Comparison of ENCODE assay signal across 23 cellular contexts in the genomic region with DNA sequence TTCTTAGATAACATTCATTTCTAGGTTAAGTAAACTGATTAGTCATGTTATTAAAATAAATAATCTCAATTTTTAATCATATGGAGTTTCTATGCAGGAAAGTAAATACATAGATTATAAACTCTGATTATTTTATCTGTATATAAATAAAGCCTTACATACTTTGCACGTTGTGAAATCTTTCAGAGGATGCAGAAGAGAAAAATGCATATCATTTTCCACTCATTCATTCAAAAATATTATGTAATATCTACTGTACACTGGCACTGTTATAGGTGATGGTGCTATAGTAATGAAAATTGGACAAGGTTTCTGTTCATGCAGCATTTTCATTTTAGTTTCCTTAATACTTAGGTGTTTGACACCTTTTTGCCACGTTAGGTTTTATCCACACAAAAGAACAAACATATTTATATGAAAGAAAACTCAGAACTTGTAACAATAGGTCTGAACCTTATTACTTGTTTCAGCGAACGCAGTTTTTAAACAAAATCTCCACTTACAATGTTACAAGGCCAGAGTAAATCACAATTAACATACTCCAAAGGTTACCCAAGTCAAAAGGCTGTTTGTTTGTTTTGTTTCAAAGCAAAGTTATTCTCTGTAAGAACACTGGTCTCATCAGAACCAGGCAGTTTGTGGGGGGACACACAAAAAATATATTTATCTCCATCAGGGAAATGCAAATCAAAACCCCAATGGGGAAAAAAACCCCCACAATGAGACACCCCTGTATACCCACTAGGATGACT. TPM values are rescaled to one million over a fixed set of nuclear protein-coding genes. Genes with fewer than 3 reads are reported as not detected.
DNase-seq lines count a peak whose midpoint lies in the region; ATAC-seq, FAIRE-seq and TF ChIP-seq lines count a peak whose summit lies in the region.
"Had no signal": no experiment of that assay in that cellular context is flagged by ENCODE, and none has a peak within 500 bp of the region (broad histone marks: within the 10 kb centered on the region; RNA-seq: fewer than 3 reads in every experiment).

No MANE protein-coding gene starts in this region.

- BruUV-seq in HepG2 (replicated peaks; lab: Mats Ljungman, UMichigan), result no TSS peak

- no peak overlapping the region for H3K27ac ChIP-seq in HepG2 (ENCODE audit: extremely low read length, insufficient read depth, low read length)
- no peak overlapping the region for H3K27ac ChIP-seq in tibial nerve
- H3K27ac ChIP-seq: BLaER1 treated with 17β-estradiol and CSF1 and Interleukin-3, amounts not matched to agents 10 nM and 100 nM; SJSA1 had no signal

- H3K4me3 Mint-ChIP-seq in T-helper 17 cell, result no peak overlapping the region
- H3K4me3 Mint-ChIP-seq in activated naive CD8-positive, alpha-beta T cell treated with anti-CD3 and anti-CD28 coated beads for 36 hours, result no peak overlapping the region
- H3K4me3 Mint-ChIP-seq: CD8-positive, alpha-beta memory T cell; GM23338 had no signal

- H3K36me3 ChIP-seq in HepG2 (replicated peaks in 1 of 2; ENCODE audit: control insufficient read depth in 1 of 2, insufficient read depth in 2 of 2, low read length in 2 of 2) (peaks cover 11 to 40% of the 10 kb centered on the region in 2 experiments), tibial nerve (peaks cover 0 to 74% (median 0%) of the 10 kb centered on the region in 3 donors)

- TF ChIP-seq EP300 in HepG2 (IDR thresholded peaks at IDR 0.05; ENCODE audit: low read depth in 2 of 2, low read length in 2 of 2) (no peak), HepG2 (CRISPR knock-in tag; IDR thresholded peaks at IDR 0.05; ENCODE audit: borderline replicate concordance) (no peak), tibial nerve (IDR thresholded peaks at IDR 0.05) (no peak)

- no peak overlapping the region for H2AFZ ChIP-seq in HepG2 (ENCODE audit: low read length)
- H2AFZ ChIP-seq: GM23338 had no signal

- no peak for ATAC-seq in T-helper 17 cell
- ATAC-seq in HepG2, result peak; percentile 46; the same call in 2 of the 3 replicates
- no peak for ATAC-seq in HG02610 (IDR thresholded peaks at IDR 0.05; ENCODE audit: unreplicated experiment)
- ATAC-seq: GM23338, Right ventricle myocardium inferior had no signal

- in situ Hi-C loops in HepG2 (cut with HindIII; ENCODE audit: extremely low pct_ligation_motif_present, low pct_unique_long_range_greater_than_20kb), result no loop called here

- no peak overlapping the region for H3K4me2 ChIP-seq in HepG2 (ENCODE audit: low read depth, low read length)
- H3K4me2 ChIP-seq: BLaER1 treated with 17β-estradiol and CSF1 and Interleukin-3, amounts not matched to agents 10 nM and 100 nM; GM23338 had no signal

- H3K27me3 ChIP-seq in HepG2 (ENCODE audit: control insufficient read depth in 1 of 2, insufficient read depth in 2 of 2, low read length in 2 of 2), result no peaks in the 10 kb centered on the region
- H3K27me3 ChIP-seq in tibial nerve, result no peaks in the 10 kb centered on the region
- H3K27me3 ChIP-seq: BLaER1 treated with 17β-estradiol and CSF1 and Interleukin-3, amounts not matched to agents 10 nM and 100 nM; SJSA1 had no signal

- H3K4me3 ChIP-seq in choroid plexus epithelial cell (ENCODE audit: low read depth, low read length) (no peak overlapping the region), HepG2 (replicated peaks in 1 of 3; ENCODE audit: insufficient read depth in 1 of 3, low read depth in 2 of 3, low read length in 3 of 3) (no peak overlapping the region), tibial nerve (no peak overlapping the region)
- H3K4me3 ChIP-seq: BLaER1 treated with 17β-estradiol and CSF1 and Interleukin-3, amounts not matched to agents 10 nM and 100 nM; GM23338; SJSA1 had no signal

- TF ChIP-seq POLR2A in HepG2 (IDR thresholded peaks at IDR 0.05; ENCODE audit: insufficient read depth in 1 of 2, low read depth in 2 of 2, low read length in 2 of 2), result no peak
- TF ChIP-seq POLR2A in tibial nerve (IDR thresholded peaks at IDR 0.05), result no peak

- no peaks in the 10 kb centered on the region for H3K79me2 ChIP-seq in HepG2 (ENCODE audit: insufficient read depth, low read length)

- peaks cover 8% of the 10 kb centered on the region for H3K4me1 Mint-ChIP-seq in T-helper 17 cell
- H3K4me1 Mint-ChIP-seq in activated naive CD8-positive, alpha-beta T cell treated with anti-CD3 and anti-CD28 coated beads for 36 hours, result no peaks in the 10 kb centered on the region
- H3K4me1 Mint-ChIP-seq: GM23338 had no signal

- peaks cover 2% of the 10 kb centered on the region for H3K36me3 Mint-ChIP-seq in T-helper 17 cell (ENCODE audit: low read depth)
- peaks cover 11% of the 10 kb centered on the region for H3K36me3 Mint-ChIP-seq in activated naive CD8-positive, alpha-beta T cell treated with anti-CD3 and anti-CD28 coated beads for 36 hours

- no peak for FAIRE-seq in HepG2 (lab: Jason Lieb, UNC)
- FAIRE-seq: GM18507 had no signal

- H3K9me3 Mint-ChIP-seq in activated naive CD8-positive, alpha-beta T cell treated with anti-CD3 and anti-CD28 coated beads for 36 hours, result no peaks in the 10 kb centered on the region
- H3K9me3 Mint-ChIP-seq: CD8-positive, alpha-beta memory T cell; GM23338 had no signal

- intact Hi-C loops in HepG2 (cut with micrococcal nuclease; ENCODE audit: unreplicated experiment), result no loop called here

- TF ChIP-seq CTCF in choroid plexus epithelial cell (conservative IDR thresholded peaks at IDR 0.05; ENCODE audit: low read depth, low read length) (no peak), HepG2 (CRISPR knock-in tag; IDR thresholded peaks at IDR 0.05) (no peak), tibial nerve (IDR thresholded peaks at IDR 0.05) (no peak)

- no peaks in the 10 kb centered on the region for H3K27me3 Mint-ChIP-seq in T-helper 17 cell
- no peaks in the 10 kb centered on the region for H3K27me3 Mint-ChIP-seq in activated naive CD8-positive, alpha-beta T cell treated with anti-CD3 and anti-CD28 coated beads for 36 hours
- H3K27me3 Mint-ChIP-seq: CD8-positive, alpha-beta memory T cell had no signal

- peak overlapping the region; percentile 34 for H3K27ac Mint-ChIP-seq in T-helper 17 cell
- no peak overlapping the region for H3K27ac Mint-ChIP-seq in activated naive CD8-positive, alpha-beta T cell treated with anti-CD3 and anti-CD28 coated beads for 36 hours

- POLR2A ChIA-PET in HepG2 (lab: Yijun Ruan, JAX), result no interaction called here

- H4K20me1 ChIP-seq in HepG2 (ENCODE audit: insufficient read depth, low read length), result no peaks in the 10 kb centered on the region

- H3K9ac ChIP-seq in HepG2 (ENCODE audit: insufficient read depth, low read depth, low read length), result no peak overlapping the region
- H3K9ac ChIP-seq: BLaER1 treated with 17β-estradiol and CSF1 and Interleukin-3, amounts not matched to agents 10 nM and 100 nM had no signal

- CTCF ChIA-PET in HepG2 (lab: Yijun Ruan, JAX; ENCODE audit: low intra/inter-chr PET ratio, low total read pairs), result no interaction called here

- H3K4me1 ChIP-seq in HepG2 (ENCODE audit: insufficient read depth, low read length) (peaks cover 12% of the 10 kb centered on the region), tibial nerve (peaks cover 0 to 28% (median 7%) of the 10 kb centered on the region in 4 donors)

- WGBS in HepG2 (ENCODE audit: low lambda C conversion rate), result 88% methylated on average over 4 of the region's 4 CpGs
- WGBS in tibial nerve, 2 donors, result 58 to 65% methylated on average over 4 of the region's 4 CpGs

- no peak for TF ChIP-seq RAD21 in HepG2 (CRISPR knock-in tag; IDR thresholded peaks at IDR 0.05)

- no peaks in the 10 kb centered on the region for H3K9me3 ChIP-seq in T-helper 17 cell (ENCODE audit: control insufficient read depth, low read length, poor library complexity, severe bottlenecking)
- H3K9me3 ChIP-seq in HepG2 (ENCODE audit: low read length), result no peaks in the 10 kb centered on the region
- no peaks in the 10 kb centered on the region for H3K9me3 ChIP-seq in tibial nerve
- H3K9me3 ChIP-seq: BLaER1 treated with 17β-estradiol and CSF1 and Interleukin-3, amounts not matched to agents 10 nM and 100 nM; SJSA1 had no signal

- DNase-seq in T-helper 17 cell (no peak), choroid plexus epithelial cell (ENCODE audit: low read depth) (peak; percentile 33), HepG2 (ENCODE audit: low spot score) (no peak), NCI-H187 treated with DMSO at 0.1 percent for 48 hours (lab: John Stamatoyannopoulos, UW) (no peak), tibial nerve (ENCODE audit: low spot score in 2 of 2) (no peak)
- DNase-seq in activated naive CD8-positive, alpha-beta T cell treated with anti-CD3 and anti-CD28 coated beads for 36 hours, result no peak
- DNase-seq: Calu3; CD8-positive, alpha-beta memory T cell; DMS153; HCEC 1CT; Kasumi-1; NCI-H1694; NCI-H2081 treated with DMSO at 0.1 percent for 48 hours; NCI-H446; NCI-H526; OCI-M1 had no signal

RNA-seq across cellular contexts. Expression of a gene that starts 27.4 kb away (rescaled TPM):
- 10 to 100 TPM; 27.2 to 34.0 TPM for total RNA-seq in T-helper 17 cell
- 18.5 and 33.4 TPM in 2 replicates for total RNA-seq in HepG2 (2016; rRNA removed; fragmentation: Illumina TruSeq; extraction: Trizol)
- 10.8 TPM in 2 replicates for total RNA-seq in HepG2 (2016; cell fraction: cytosol; rRNA removed; fragmentation: Illumina TruSeq; extraction: Trizol; ENCODE audit: low read depth)
- total RNA-seq in HepG2 (2016; cell fraction: insoluble cytoplasmic fraction; rRNA removed; fragmentation: Illumina TruSeq; extraction: Trizol), result 17.9 and 33.4 TPM in 2 replicates
- 9.7 and 11.1 TPM in 2 replicates for total RNA-seq in HepG2 (2016; cell fraction: membrane; rRNA removed; fragmentation: Illumina TruSeq; extraction: Trizol)
- total RNA-seq in HepG2 (2016; cell fraction: nucleus; rRNA removed; fragmentation: Illumina TruSeq; extraction: Trizol), result 38.0 and 48.8 TPM in 2 replicates
- 6.5 and 8.3 TPM in 2 replicates for polyA plus RNA-seq in HepG2 (2011; rRNA removed)
- 5.1 and 5.6 TPM in 2 replicates for polyA plus RNA-seq in HepG2 (2011; cell fraction: cytosol; rRNA removed)
- 8.8 and 9.4 TPM in 2 replicates for polyA plus RNA-seq in HepG2 (2011; cell fraction: nucleus; rRNA removed)
- 17.9 and 24.2 TPM in 2 replicates for polyA plus RNA-seq in HepG2 (2012)
- 0.97 and 1.1 TPM in 2 replicates for polyA plus RNA-seq in HepG2 (2016; cell fraction: cytosol; fragmentation: Illumina TruSeq; extraction: Trizol; ENCODE audit: low read depth)
- 9.7 and 10.5 TPM in 2 replicates for polyA plus RNA-seq in HepG2 (2016; cell fraction: insoluble cytoplasmic fraction; fragmentation: Illumina TruSeq; extraction: Trizol; ENCODE audit: low read depth)
- polyA plus RNA-seq in HepG2 (2016; cell fraction: membrane; fragmentation: Illumina TruSeq; extraction: Trizol; ENCODE audit: low read depth), result 2.6 and 3.0 TPM in 2 replicates
- 34.9 and 37.9 TPM in 2 replicates for polyA plus RNA-seq in HepG2 (2016; cell fraction: nucleus; fragmentation: Illumina TruSeq; extraction: Trizol; ENCODE audit: insufficient read depth, low read depth)
- polyA minus RNA-seq in HepG2 (2011; rRNA and poly(A)+ RNA removed; ENCODE audit: low replicate concordance), result 12.1 and 17.0 TPM in 2 replicates
- 6.2 and 8.7 TPM in 2 replicates for polyA minus RNA-seq in HepG2 (2011; cell fraction: cytosol; rRNA and poly(A)+ RNA removed)
- polyA minus RNA-seq in HepG2 (2011; cell fraction: nucleus; rRNA and poly(A)+ RNA removed), result 31.7 and 39.2 TPM in 2 replicates
- 10 to 100 TPM; 13.4 to 14.5 TPM for total RNA-seq in activated naive CD8-positive, alpha-beta T cell treated with anti-CD3 and anti-CD28 coated beads for 36 hours
- 10 to 100 TPM; 30.6 to 50.9 (median 42.6) TPM for total RNA-seq in tibial nerve

RNA-seq across cellular contexts. Expression of a gene that starts 53.9 kb away (rescaled TPM):
- total RNA-seq in T-helper 17 cell, result 10 to 100 TPM; 43.6 to 45.2 TPM
- 44.4 and 45.2 TPM in 2 replicates for total RNA-seq in HepG2 (2016; rRNA removed; fragmentation: Illumina TruSeq; extraction: Trizol)
- total RNA-seq in HepG2 (2016; cell fraction: cytosol; rRNA removed; fragmentation: Illumina TruSeq; extraction: Trizol; ENCODE audit: low read depth), result 48.4 and 50.7 TPM in 2 replicates
- 41.9 and 48.6 TPM in 2 replicates for total RNA-seq in HepG2 (2016; cell fraction: insoluble cytoplasmic fraction; rRNA removed; fragmentation: Illumina TruSeq; extraction: Trizol)
- total RNA-seq in HepG2 (2016; cell fraction: membrane; rRNA removed; fragmentation: Illumina TruSeq; extraction: Trizol), result 45.3 and 47.0 TPM in 2 replicates
- total RNA-seq in HepG2 (2016; cell fraction: nucleus; rRNA removed; fragmentation: Illumina TruSeq; extraction: Trizol), result 19.2 and 24.6 TPM in 2 replicates
- 37.4 and 43.6 TPM in 2 replicates for polyA plus RNA-seq in HepG2 (2011; rRNA removed)
- polyA plus RNA-seq in HepG2 (2011; cell fraction: cytosol; rRNA removed), result 30.1 and 33.9 TPM in 2 replicates
- 15.7 and 16.7 TPM in 2 replicates for polyA plus RNA-seq in HepG2 (2011; cell fraction: nucleus; rRNA removed)
- polyA plus RNA-seq in HepG2 (2012), result 23.4 and 30.7 TPM in 2 replicates
- 53.5 and 58.2 TPM in 2 replicates for polyA plus RNA-seq in HepG2 (2016; cell fraction: cytosol; fragmentation: Illumina TruSeq; extraction: Trizol; ENCODE audit: low read depth)
- 40.8 and 42.5 TPM in 2 replicates for polyA plus RNA-seq in HepG2 (2016; cell fraction: insoluble cytoplasmic fraction; fragmentation: Illumina TruSeq; extraction: Trizol; ENCODE audit: low read depth)
- 41.3 and 42.8 TPM in 2 replicates for polyA plus RNA-seq in HepG2 (2016; cell fraction: membrane; fragmentation: Illumina TruSeq; extraction: Trizol; ENCODE audit: low read depth)
- 28.4 and 30.4 TPM in 2 replicates for polyA plus RNA-seq in HepG2 (2016; cell fraction: nucleus; fragmentation: Illumina TruSeq; extraction: Trizol; ENCODE audit: insufficient read depth, low read depth)
- polyA minus RNA-seq in HepG2 (2011; rRNA and poly(A)+ RNA removed; ENCODE audit: low replicate concordance), result 15.2 and 21.3 TPM in 2 replicates
- polyA minus RNA-seq in HepG2 (2011; cell fraction: cytosol; rRNA and poly(A)+ RNA removed), result 14.1 and 16.1 TPM in 2 replicates
- 14.0 and 25.5 TPM in 2 replicates for polyA minus RNA-seq in HepG2 (2011; cell fraction: nucleus; rRNA and poly(A)+ RNA removed)
- 10 to 100 TPM; 64.6 to 66.3 TPM for total RNA-seq in activated naive CD8-positive, alpha-beta T cell treated with anti-CD3 and anti-CD28 coated beads for 36 hours
- 10 to 100 TPM; 41.9 to 55.1 (median 50.9) TPM for total RNA-seq in tibial nerve
- total RNA-seq: G401 had no signal
